In genomic region chr16:10318798-10319500, GRCh38 we compare ENCODE assay signal across 1 cellular context.
TF ChIP-seq lines count a peak whose summit lies in the region.

No MANE protein-coding gene starts in this region.

TF ChIP-seq in GM23338, 12 proteins besides CTCF, POLR2A, EP300 and RAD21 (continued from another document):
- TF ChIP-seq, protein P1, sequence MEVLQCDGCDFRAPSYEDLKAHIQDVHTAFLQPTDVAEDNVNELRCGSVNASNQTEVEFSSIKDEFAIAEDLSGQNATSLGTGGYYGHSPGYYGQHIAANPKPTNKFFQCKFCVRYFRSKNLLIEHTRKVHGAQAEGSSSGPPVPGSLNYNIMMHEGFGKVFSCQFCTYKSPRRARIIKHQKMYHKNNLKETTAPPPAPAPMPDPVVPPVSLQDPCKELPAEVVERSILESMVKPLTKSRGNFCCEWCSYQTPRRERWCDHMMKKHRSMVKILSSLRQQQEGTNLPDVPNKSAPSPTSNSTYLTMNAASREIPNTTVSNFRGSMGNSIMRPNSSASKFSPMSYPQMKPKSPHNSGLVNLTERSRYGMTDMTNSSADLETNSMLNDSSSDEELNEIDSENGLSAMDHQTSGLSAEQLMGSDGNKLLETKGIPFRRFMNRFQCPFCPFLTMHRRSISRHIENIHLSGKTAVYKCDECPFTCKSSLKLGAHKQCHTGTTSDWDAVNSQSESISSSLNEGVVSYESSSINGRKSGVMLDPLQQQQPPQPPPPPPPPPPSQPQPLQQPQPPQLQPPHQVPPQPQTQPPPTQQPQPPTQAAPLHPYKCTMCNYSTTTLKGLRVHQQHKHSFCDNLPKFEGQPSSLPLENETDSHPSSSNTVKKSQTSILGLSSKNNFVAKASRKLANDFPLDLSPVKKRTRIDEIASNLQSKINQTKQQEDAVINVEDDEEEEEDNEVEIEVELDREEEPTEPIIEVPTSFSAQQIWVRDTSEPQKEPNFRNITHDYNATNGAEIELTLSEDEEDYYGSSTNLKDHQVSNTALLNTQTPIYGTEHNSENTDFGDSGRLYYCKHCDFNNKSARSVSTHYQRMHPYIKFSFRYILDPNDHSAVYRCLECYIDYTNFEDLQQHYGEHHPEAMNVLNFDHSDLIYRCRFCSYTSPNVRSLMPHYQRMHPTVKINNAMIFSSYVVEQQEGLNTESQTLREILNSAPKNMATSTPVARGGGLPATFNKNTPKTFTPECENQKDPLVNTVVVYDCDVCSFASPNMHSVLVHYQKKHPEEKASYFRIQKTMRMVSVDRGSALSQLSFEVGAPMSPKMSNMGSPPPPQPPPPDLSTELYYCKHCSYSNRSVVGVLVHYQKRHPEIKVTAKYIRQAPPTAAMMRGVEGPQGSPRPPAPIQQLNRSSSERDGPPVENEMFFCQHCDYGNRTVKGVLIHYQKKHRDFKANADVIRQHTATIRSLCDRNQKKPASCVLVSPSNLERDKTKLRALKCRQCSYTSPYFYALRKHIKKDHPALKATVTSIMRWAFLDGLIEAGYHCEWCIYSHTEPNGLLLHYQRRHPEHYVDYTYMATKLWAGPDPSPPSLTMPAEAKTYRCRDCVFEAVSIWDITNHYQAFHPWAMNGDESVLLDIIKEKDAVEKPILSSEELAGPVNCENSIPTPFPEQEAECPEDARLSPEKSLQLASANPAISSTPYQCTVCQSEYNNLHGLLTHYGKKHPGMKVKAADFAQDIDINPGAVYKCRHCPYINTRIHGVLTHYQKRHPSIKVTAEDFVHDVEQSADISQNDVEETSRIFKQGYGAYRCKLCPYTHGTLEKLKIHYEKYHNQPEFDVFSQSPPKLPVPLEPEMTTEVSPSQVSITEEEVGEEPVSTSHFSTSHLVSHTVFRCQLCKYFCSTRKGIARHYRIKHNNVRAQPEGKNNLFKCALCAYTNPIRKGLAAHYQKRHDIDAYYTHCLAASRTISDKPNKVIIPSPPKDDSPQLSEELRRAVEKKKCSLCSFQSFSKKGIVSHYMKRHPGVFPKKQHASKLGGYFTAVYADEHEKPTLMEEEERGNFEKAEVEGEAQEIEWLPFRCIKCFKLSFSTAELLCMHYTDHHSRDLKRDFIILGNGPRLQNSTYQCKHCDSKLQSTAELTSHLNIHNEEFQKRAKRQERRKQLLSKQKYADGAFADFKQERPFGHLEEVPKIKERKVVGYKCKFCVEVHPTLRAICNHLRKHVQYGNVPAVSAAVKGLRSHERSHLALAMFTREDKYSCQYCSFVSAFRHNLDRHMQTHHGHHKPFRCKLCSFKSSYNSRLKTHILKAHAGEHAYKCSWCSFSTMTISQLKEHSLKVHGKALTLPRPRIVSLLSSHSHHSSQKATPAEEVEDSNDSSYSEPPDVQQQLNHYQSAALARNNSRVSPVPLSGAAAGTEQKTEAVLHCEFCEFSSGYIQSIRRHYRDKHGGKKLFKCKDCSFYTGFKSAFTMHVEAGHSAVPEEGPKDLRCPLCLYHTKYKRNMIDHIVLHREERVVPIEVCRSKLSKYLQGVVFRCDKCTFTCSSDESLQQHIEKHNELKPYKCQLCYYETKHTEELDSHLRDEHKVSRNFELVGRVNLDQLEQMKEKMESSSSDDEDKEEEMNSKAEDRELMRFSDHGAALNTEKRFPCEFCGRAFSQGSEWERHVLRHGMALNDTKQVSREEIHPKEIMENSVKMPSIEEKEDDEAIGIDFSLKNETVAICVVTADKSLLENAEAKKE (CRISPR knock-in tag; IDR thresholded peaks at IDR 0.05) = no peak
- TF ChIP-seq, protein P2, sequence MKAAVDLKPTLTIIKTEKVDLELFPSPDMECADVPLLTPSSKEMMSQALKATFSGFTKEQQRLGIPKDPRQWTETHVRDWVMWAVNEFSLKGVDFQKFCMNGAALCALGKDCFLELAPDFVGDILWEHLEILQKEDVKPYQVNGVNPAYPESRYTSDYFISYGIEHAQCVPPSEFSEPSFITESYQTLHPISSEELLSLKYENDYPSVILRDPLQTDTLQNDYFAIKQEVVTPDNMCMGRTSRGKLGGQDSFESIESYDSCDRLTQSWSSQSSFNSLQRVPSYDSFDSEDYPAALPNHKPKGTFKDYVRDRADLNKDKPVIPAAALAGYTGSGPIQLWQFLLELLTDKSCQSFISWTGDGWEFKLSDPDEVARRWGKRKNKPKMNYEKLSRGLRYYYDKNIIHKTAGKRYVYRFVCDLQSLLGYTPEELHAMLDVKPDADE (IDR thresholded peaks at IDR 0.05) = no peak
- no peak for TF ChIP-seq JUNB (IDR thresholded peaks at IDR 0.05; ENCODE audit: unreplicated experiment)
- TF ChIP-seq STAT1 (IDR thresholded peaks at IDR 0.05; ENCODE audit: unreplicated experiment) = no peak
- TF ChIP-seq CREB1 (CRISPR knock-in tag; IDR thresholded peaks at IDR 0.05; ENCODE audit: low read depth) = no peak
